In genomic region chr11:20355221-20356219, GRCh38 we compare ENCODE assay signal across 8 cellular contexts. TPM values are rescaled to one million over a fixed set of nuclear protein-coding genes. Genes with fewer than 3 reads are reported as not detected.
DNase-seq lines count a peak whose midpoint lies in the region; ATAC-seq and TF ChIP-seq lines count a peak whose summit lies in the region.

No MANE protein-coding gene starts in this region.

- TF ChIP-seq CTCF in BE2C (IDR thresholded peaks at IDR 0.05; ENCODE audit: low read depth, low read length): peak; percentile 58

- no peaks in the 10 kb centered on the region for H3K27me3 ChIP-seq in BE2C

- no peaks in the 10 kb centered on the region for H3K9me3 ChIP-seq in BE2C

- no peaks in the 10 kb centered on the region for H3K27me3 Mint-ChIP-seq in activated T-cell treated with anti-CD3 and anti-CD28 coated beads, Interleukin-2, amount 50 U/mL, for 72 hours (ENCODE audit: low read depth)

- H3K36me3 Mint-ChIP-seq in activated T-cell treated with anti-CD3 and anti-CD28 coated beads, Interleukin-2, amount 50 U/mL, for 72 hours (ENCODE audit: insufficient read depth in 2 of 2): no peaks in the 10 kb centered on the region

- no peak overlapping the region for H3K27ac Mint-ChIP-seq in activated T-cell treated with anti-CD3 and anti-CD28 coated beads, Interleukin-2, amount 50 U/mL, for 72 hours

- H3K4me3 Mint-ChIP-seq in activated T-cell treated with anti-CD3 and anti-CD28 coated beads, Interleukin-2, amount 50 U/mL, for 72 hours: no peak overlapping the region

- in situ Hi-C loops in ACHN (cut with HindIII; ENCODE audit: low pct_ligation_motif_present, low pct_unique_long_range_greater_than_20kb, low sequenced_read_pairs): no loop called here

- H3K4me3 ChIP-seq in BE2C (ENCODE audit: low read depth, low read length): no peak overlapping the region

- peak; percentile 85 for ATAC-seq in GM18508 (IDR thresholded peaks at IDR 0.05; ENCODE audit: insufficient read depth, unreplicated experiment)
- ATAC-seq in HG02870 (IDR thresholded peaks at IDR 0.05; ENCODE audit: unreplicated experiment): peak; percentile 77
- ATAC-seq in activated T-cell treated with anti-CD3 and anti-CD28 coated beads, Interleukin-2, amount 50 U/mL, for 72 hours (replicated peaks in 1 of 2): peak; percentile 79 to 86
- peak in 1 of 2 donors; percentile 75 for ATAC-seq in left cardiac atrium

- H3K36me3 ChIP-seq in BE2C: no peaks in the 10 kb centered on the region

- DNase-seq in BE2C (peak; percentile 49), NCI-H2227 (lab: John Stamatoyannopoulos, UW; ENCODE audit: unreplicated experiment) (peak; percentile 59), left cardiac atrium (peak; percentile 33), ACHN (no peak)
- peak; percentile 29 to 42 for DNase-seq in activated T-cell treated with anti-CD3 and anti-CD28 coated beads, Interleukin-2, amount 50 U/mL, for 72 hours
- DNase-seq in stimulated activated CD4-positive, alpha-beta T cell treated with anti-CD3 and anti-CD28 coated beads, Interleukin-2, amount 100 ng/mL, for 4 hours (ENCODE audit: low read depth): peak; percentile 16

- no peaks in the 10 kb centered on the region for H3K9me3 Mint-ChIP-seq in activated T-cell treated with anti-CD3 and anti-CD28 coated beads, Interleukin-2, amount 50 U/mL, for 72 hours

- H3K4me1 ChIP-seq in BE2C: no peaks in the 10 kb centered on the region

- intact Hi-C loops in left cardiac atrium (cut with DNase I): loop anchor here in 1 of 2 donors (10.0 kb wide), 1 partner anchor 421 kb away; no protein-coding TSS in a partner anchor

- H3K4me1 Mint-ChIP-seq in activated T-cell treated with anti-CD3 and anti-CD28 coated beads, Interleukin-2, amount 50 U/mL, for 72 hours (ENCODE audit: low read depth): peaks cover 22% of the 10 kb centered on the region

RNA-seq across cellular contexts. Expression of gene HTATIP2, which starts 8.0 kb away (rescaled TPM):
- polyA plus RNA-seq in BE2C (2012; ENCODE audit: insufficient read depth, insufficient read length, low read depth): 14.5 TPM
- 10 to 100 TPM; 75.0 to 82.4 TPM for total RNA-seq in activated T-cell treated with anti-CD3 and anti-CD28 coated beads, Interleukin-2, amount 50 U/mL, for 72 hours
- 10 to 100 TPM; 17.5 to 22.0 TPM for total RNA-seq in left cardiac atrium

RNA-seq across cellular contexts. Expression of gene PRMT3, which starts 32.0 kb away (rescaled TPM):
- polyA plus RNA-seq in BE2C (2012; ENCODE audit: insufficient read depth, insufficient read length, low read depth): 36.6 TPM
- total RNA-seq in activated T-cell treated with anti-CD3 and anti-CD28 coated beads, Interleukin-2, amount 50 U/mL, for 72 hours: 10 to 100 TPM; 28.8 to 35.5 TPM
- total RNA-seq in left cardiac atrium: 10 to 100 TPM; 12.1 to 12.5 TPM
